In genomic region chr4:73729534-73730165, GRCh38 we compare ENCODE assay signal across 1 cellular context.
TF ChIP-seq lines count a peak whose summit lies in the region.

No MANE protein-coding gene starts in this region.

TF ChIP-seq in K562, 482 proteins besides CTCF, POLR2A, EP300 and RAD21 (continued from another document and continues in another):
- TF ChIP-seq HMGN3 (IDR thresholded peaks at IDR 0.05; ENCODE audit: borderline replicate concordance, extremely low read depth, insufficient read length, low read depth, low read length), result no peak
- TF ChIP-seq MEF2A (IDR thresholded peaks at IDR 0.05; ENCODE audit: control insufficient read depth, low read depth, low read length), result no peak
- TF ChIP-seq CBFB (CRISPR knock-in tag; IDR thresholded peaks at IDR 0.05), result no peak
- peak in 1 of 2 experiments; percentile 56; a peak in 2 of 4 replicates for TF ChIP-seq MAZ (CRISPR knock-in tag; conservative IDR thresholded peaks at IDR 0.05 in 1 of 2, IDR thresholded peaks at IDR 0.05 in 1 of 2)
- no peak for TF ChIP-seq ZBTB9 (CRISPR knock-in tag; IDR thresholded peaks at IDR 0.05)
- TF ChIP-seq RBFOX2 (IDR thresholded peaks at IDR 0.05; ENCODE audit: low read depth, low read length), result no peak
- TF ChIP-seq CBX5 (IDR thresholded peaks at IDR 0.05; ENCODE audit: borderline replicate concordance, low read depth), result no peak
- no peak for TF ChIP-seq ZNF197 (CRISPR knock-in tag; IDR thresholded peaks at IDR 0.05; ENCODE audit: low read depth)
- TF ChIP-seq RCOR1 (IDR thresholded peaks at IDR 0.05; ENCODE audit: borderline replicate concordance in 1 of 2, low read depth in 2 of 2, low read length in 2 of 2), result peak in 1 of 2 experiments; percentile 53; a peak in 1 of 4 replicates
- no peak for TF ChIP-seq GABPB2 (CRISPR knock-in tag; conservative IDR thresholded peaks at IDR 0.05)
- no peak for TF ChIP-seq ZNF12 (CRISPR knock-in tag; IDR thresholded peaks at IDR 0.05)
- TF ChIP-seq SNRNP70 (optimal IDR thresholded peaks at IDR 0.05; ENCODE audit: low read depth, low read length), result no peak
- peak; percentile 21; the same call in 1 of the 2 replicates for TF ChIP-seq SMARCA4 (IDR thresholded peaks at IDR 0.05)
- TF ChIP-seq MAFG (tag; conservative IDR thresholded peaks at IDR 0.05), result no peak
- TF ChIP-seq HMG20B (CRISPR knock-in tag; IDR thresholded peaks at IDR 0.05), result no peak
- no peak for TF ChIP-seq NCOA1 (IDR thresholded peaks at IDR 0.05; ENCODE audit: low read depth)
- peak; percentile 32 for TF ChIP-seq BRD9 (IDR thresholded peaks at IDR 0.05; ENCODE audit: low read depth, partially characterized antibody)
- TF ChIP-seq CREB1 (IDR thresholded peaks at IDR 0.05), result no peak
- no peak for TF ChIP-seq CREB1 (CRISPR knock-in tag; IDR thresholded peaks at IDR 0.05)
- TF ChIP-seq ZNF707 (CRISPR knock-in tag; conservative IDR thresholded peaks at IDR 0.05), result no peak
- no peak for TF ChIP-seq SPI1 (IDR thresholded peaks at IDR 0.05; ENCODE audit: borderline replicate concordance, low read depth, low read length)
- no peak for TF ChIP-seq ZNF143 (CRISPR knock-in tag; IDR thresholded peaks at IDR 0.05)
- 0 out of 2 replicates have a peak, but pooled peaks have one; percentile 16 for TF ChIP-seq CC2D1A (IDR thresholded peaks at IDR 0.05)
- no peak for TF ChIP-seq E2F6 (IDR thresholded peaks at IDR 0.05; ENCODE audit: borderline replicate concordance in 1 of 2, extremely low read depth in 1 of 2, insufficient read depth in 1 of 2, insufficient read length in 1 of 2, low read depth in 1 of 2, low read length in 1 of 2, poor library complexity in 1 of 2, severe bottlenecking in 1 of 2)
- no peak for TF ChIP-seq ZBTB7A (IDR thresholded peaks at IDR 0.05; ENCODE audit: borderline replicate concordance, control insufficient read depth, low read depth, low read length)
- no peak for TF ChIP-seq ZNF395 (CRISPR knock-in tag; IDR thresholded peaks at IDR 0.05)
- no peak for TF ChIP-seq C11orf30 (IDR thresholded peaks at IDR 0.05; ENCODE audit: low read depth)
- TF ChIP-seq ZNF449 (CRISPR knock-in tag; IDR thresholded peaks at IDR 0.05), result no peak
- TF ChIP-seq HLTF (IDR thresholded peaks at IDR 0.05), result no peak
- TF ChIP-seq ARNT (IDR thresholded peaks at IDR 0.05), result peak in 1 of 2 experiments; percentile 58; a peak in 1 of 4 replicates
- no peak for TF ChIP-seq TBP (optimal IDR thresholded peaks at IDR 0.05; ENCODE audit: low read depth, low read length)
- TF ChIP-seq ZNF76 (CRISPR knock-in tag; IDR thresholded peaks at IDR 0.05; ENCODE audit: borderline replicate concordance), result no peak
- TF ChIP-seq FOXP1 (CRISPR knock-in tag; IDR thresholded peaks at IDR 0.05), result no peak
- no peak for TF ChIP-seq ZNF184 (CRISPR knock-in tag; IDR thresholded peaks at IDR 0.05)
- no peak for TF ChIP-seq E2F8 (IDR thresholded peaks at IDR 0.05; ENCODE audit: low read depth, partially characterized antibody)
- TF ChIP-seq ZNF445 (CRISPR knock-in tag; IDR thresholded peaks at IDR 0.05; ENCODE audit: low read depth), result no peak
- no peak for TF ChIP-seq TRIM25 (IDR thresholded peaks at IDR 0.05; ENCODE audit: borderline replicate concordance)
- TF ChIP-seq SMAD2 (IDR thresholded peaks at IDR 0.05; ENCODE audit: low read depth, low read length), result no peak
- peak; percentile 15 for TF ChIP-seq NEUROD1 (IDR thresholded peaks at IDR 0.05; ENCODE audit: borderline replicate concordance, low read depth, low read length, partially characterized antibody)
- no peak for TF ChIP-seq HOXB6 (CRISPR knock-in tag; IDR thresholded peaks at IDR 0.05; ENCODE audit: borderline replicate concordance)
- no peak for TF ChIP-seq FOS (IDR thresholded peaks at IDR 0.05; ENCODE audit: extremely low read depth, insufficient read length)
- no peak for TF ChIP-seq SAFB2 (IDR thresholded peaks at IDR 0.05; ENCODE audit: borderline replicate concordance, low read depth, low read length, severe bottlenecking)
- TF ChIP-seq ELK3 (CRISPR knock-in tag; IDR thresholded peaks at IDR 0.05), result no peak
- TF ChIP-seq MCM2 (IDR thresholded peaks at IDR 0.05; ENCODE audit: low read depth), result no peak
- TF ChIP-seq MXI1 (IDR thresholded peaks at IDR 0.05; ENCODE audit: low read depth, low read length), result no peak
- no peak for TF ChIP-seq THAP12 (CRISPR knock-in tag; IDR thresholded peaks at IDR 0.05)
- no peak for TF ChIP-seq ZNF507 (tag; conservative IDR thresholded peaks at IDR 0.05)
- no peak for TF ChIP-seq ARID2 (IDR thresholded peaks at IDR 0.05)
- TF ChIP-seq HEY1 (CRISPR knock-in tag; IDR thresholded peaks at IDR 0.05; ENCODE audit: borderline replicate concordance), result no peak
- 0 out of 2 replicates have a peak, but pooled peaks have one; percentile 24 for TF ChIP-seq CTBP1 (IDR thresholded peaks at IDR 0.05; ENCODE audit: borderline replicate concordance)
- no peak for TF ChIP-seq CBX3 (IDR thresholded peaks at IDR 0.05; ENCODE audit: borderline replicate concordance in 1 of 2, low read length in 2 of 2)
- TF ChIP-seq NR0B1 (IDR thresholded peaks at IDR 0.05; ENCODE audit: partially characterized antibody), result no peak
- TF ChIP-seq SMC3 (conservative IDR thresholded peaks at IDR 0.05; ENCODE audit: insufficient read depth, low read depth, low read length), result peak; percentile 70
- TF ChIP-seq TCF15 (CRISPR knock-in tag; IDR thresholded peaks at IDR 0.05), result no peak
- no peak for TF ChIP-seq ZBTB8A (IDR thresholded peaks at IDR 0.05; ENCODE audit: partially characterized antibody)
